ENCODE assay signal across 8 cellular contexts in genomic region chr3:78242724-78243123, GRCh38.
"Had no signal": no experiment of that assay in that cellular context is flagged by ENCODE, and none has a peak within 500 bp of the region (broad histone marks: within the 10 kb centered on the region; RNA-seq: fewer than 3 reads in every experiment).

No MANE protein-coding gene starts in this region.

- H3K4me1 Mint-ChIP-seq: GM23338, H9 had no signal

- H2AFZ ChIP-seq: GM23338 had no signal

- H3K4me3 Mint-ChIP-seq: GM23338, H9 had no signal

- H3K4me3 ChIP-seq: GM23338, K562 had no signal

- ATAC-seq: GM23338, K562 had no signal

- H3K4me2 ChIP-seq: GM23338 had no signal

- DNase-seq: H9, HCEC 1CT, KG1 had no signal

- FAIRE-seq: H1, H54, HTR-8/SVneo, K562 had no signal

- H3K27ac Mint-ChIP-seq: GM23338, H9 had no signal
